In the genomic region with DNA sequence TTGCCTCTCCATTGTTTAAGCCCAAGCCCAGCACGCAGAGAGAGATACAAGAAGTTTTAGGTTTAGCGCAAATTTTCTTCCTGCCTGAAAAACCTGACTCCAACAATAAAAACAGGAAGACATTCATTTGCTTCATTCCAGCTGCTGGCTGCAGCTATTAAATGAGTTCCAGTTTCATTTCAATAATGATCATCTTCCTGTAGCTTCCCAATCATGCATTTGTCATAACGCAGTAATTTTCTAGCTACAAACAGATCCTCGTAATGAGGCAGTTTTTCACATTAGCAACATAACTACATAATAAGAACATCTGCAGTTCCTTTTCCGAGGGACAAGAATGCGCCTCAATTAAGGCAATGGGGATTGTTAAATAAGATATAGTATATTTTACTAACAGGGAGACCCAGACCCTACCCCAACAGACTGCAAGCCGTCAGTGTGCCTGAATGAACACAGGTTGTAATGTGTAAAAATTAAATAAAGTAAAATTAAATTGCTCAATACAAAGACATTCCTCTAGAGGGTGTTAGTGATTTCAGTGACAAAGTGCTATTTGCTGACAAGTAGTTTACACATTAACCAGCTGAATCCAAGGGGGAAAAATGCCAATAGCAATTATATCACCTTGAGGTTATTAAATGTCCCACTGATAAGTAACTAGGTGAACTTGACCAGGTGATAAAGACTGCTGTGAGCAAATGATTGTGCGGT, we compare ENCODE assay signal across 10 cellular contexts.
A peak's percentile ranks its signal among the peaks of the same experiment; 100 is the strongest.
DNase-seq lines count a peak whose midpoint lies in the region; ATAC-seq and TF ChIP-seq lines count a peak whose summit lies in the region.
"Had no signal": no experiment of that assay in that cellular context is flagged by ENCODE, and none has a peak within 500 bp of the region (broad histone marks: within the 10 kb centered on the region; RNA-seq: fewer than 3 reads in every experiment).

No MANE protein-coding gene starts in this region.

- H3K4me1 ChIP-seq in foreskin keratinocyte (no peaks in the 10 kb centered on the region), testis (no peaks in the 10 kb centered on the region)

- POLR2A ChIA-PET in activated CD8-positive, alpha-beta T cell treated with anti-CD3 and anti-CD28 coated beads, Interleukin-2, amount 10 ng/mL, durations not matched to agents 7 days and 5 days (lab: Charles Lee), result no interaction called here

- no peaks in the 10 kb centered on the region for H3K9me3 Mint-ChIP-seq in activated CD8-positive, alpha-beta T cell treated with anti-CD3 and anti-CD28 coated beads, Interleukin-2, amount 10 ng/mL, durations not matched to agents 7 days and 5 days (ENCODE audit: insufficient read depth)

- ATAC-seq in foreskin keratinocyte (no peak), GM19328 (IDR thresholded peaks at IDR 0.05; ENCODE audit: unreplicated experiment) (no peak)
- no peak for ATAC-seq in activated CD8-positive, alpha-beta T cell treated with anti-CD3 and anti-CD28 coated beads, Interleukin-2, amount 10 ng/mL, durations not matched to agents 7 days and 5 days

- H3K27ac ChIP-seq in foreskin keratinocyte (no peak overlapping the region), testis (no peak overlapping the region)

- H3K36me3 Mint-ChIP-seq in activated CD8-positive, alpha-beta T cell treated with anti-CD3 and anti-CD28 coated beads, Interleukin-2, amount 10 ng/mL, durations not matched to agents 7 days and 5 days (ENCODE audit: low read depth), result no peaks in the 10 kb centered on the region

- no peaks in the 10 kb centered on the region for H3K36me3 ChIP-seq in testis (ENCODE audit: low read depth, missing control alignments)
- H3K36me3 ChIP-seq: HAP-1 had no signal

- no peaks in the 10 kb centered on the region for H3K4me1 Mint-ChIP-seq in activated CD8-positive, alpha-beta T cell treated with anti-CD3 and anti-CD28 coated beads, Interleukin-2, amount 10 ng/mL, durations not matched to agents 7 days and 5 days (ENCODE audit: low read depth)

- no peak overlapping the region for H3K4me3 ChIP-seq in testis
- H3K4me3 ChIP-seq: HAP-1 had no signal

- DNase-seq in NOMO-1 (lab: John Stamatoyannopoulos, UW; ENCODE audit: unreplicated experiment in 2 of 2) (peak; percentile 7 to 32), NOMO-1 treated with dmso at 0.1 percent for 144 hours (lab: John Stamatoyannopoulos, UW; ENCODE audit: unreplicated experiment) (no peak), OCI-M1 (lab: John Stamatoyannopoulos, UW) (peak; percentile 22), foreskin keratinocyte (peak in 1 of 2 donors; percentile 2), testis (no peak), amygdala (lab: John Stamatoyannopoulos, UW) (no peak)
- no peak for DNase-seq in activated CD8-positive, alpha-beta T cell treated with anti-CD3 and anti-CD28 coated beads, Interleukin-2, amount 10 ng/mL, durations not matched to agents 7 days and 5 days
- DNase-seq: RPMI8226 had no signal

- TF ChIP-seq CTCF in foreskin keratinocyte (conservative IDR thresholded peaks at IDR 0.05) (peak; percentile 38), testis (IDR thresholded peaks at IDR 0.05) (peak in 2 of 3 experiments; percentile 12 to 56)

- no peaks in the 10 kb centered on the region for H3K9me3 ChIP-seq in testis
- H3K9me3 ChIP-seq: HAP-1 had no signal

- no peak overlapping the region for H3K27ac Mint-ChIP-seq in activated CD8-positive, alpha-beta T cell treated with anti-CD3 and anti-CD28 coated beads, Interleukin-2, amount 10 ng/mL, durations not matched to agents 7 days and 5 days

- TF ChIP-seq POLR2A in testis (IDR thresholded peaks at IDR 0.05), result no peak

- no peak overlapping the region for H3K4me3 Mint-ChIP-seq in activated CD8-positive, alpha-beta T cell treated with anti-CD3 and anti-CD28 coated beads, Interleukin-2, amount 10 ng/mL, durations not matched to agents 7 days and 5 days

- 47 to 52% methylated on average over 8 of the region's 8 CpGs for WGBS in testis, 2 donors

- CTCF ChIA-PET in activated CD8-positive, alpha-beta T cell treated with anti-CD3 and anti-CD28 coated beads, Interleukin-2, amount 10 ng/mL, durations not matched to agents 7 days and 5 days (lab: Charles Lee), result interaction anchor here (1.1 to 1.5 kb wide), 3 partner anchors 23 to 822 kb away, joined by 3 to 4 read pairs (median 3); no protein-coding TSS in a partner anchor

- no peaks in the 10 kb centered on the region for H3K27me3 Mint-ChIP-seq in activated CD8-positive, alpha-beta T cell treated with anti-CD3 and anti-CD28 coated beads, Interleukin-2, amount 10 ng/mL, durations not matched to agents 7 days and 5 days (ENCODE audit: low read depth)

- H3K27me3 ChIP-seq in foreskin keratinocyte (no peaks in the 10 kb centered on the region), testis (no peaks in the 10 kb centered on the region)

- intact Hi-C loops in testis (cut with DNase I; ENCODE audit: low total_unique reads), result no loop called here

Comparison
In these comparisons a context has a peak if more than half of its experiments do, and no peak if none do; other contexts are left out.
1. DNase-seq: peak in NOMO-1 (2 of 2) and OCI-M1 (single experiment); none in NOMO-1 treated with dmso at 0.1 percent for 144 hours (single experiment), testis (single experiment), amygdala (0 of 56) and activated CD8-positive, alpha-beta T cell treated with anti-CD3 and anti-CD28 coated beads, Interleukin-2, amount 10 ng/mL, durations not matched to agents 7 days and 5 days (single experiment).